ENCODE assay signal across 1 cellular context in the genomic region with DNA sequence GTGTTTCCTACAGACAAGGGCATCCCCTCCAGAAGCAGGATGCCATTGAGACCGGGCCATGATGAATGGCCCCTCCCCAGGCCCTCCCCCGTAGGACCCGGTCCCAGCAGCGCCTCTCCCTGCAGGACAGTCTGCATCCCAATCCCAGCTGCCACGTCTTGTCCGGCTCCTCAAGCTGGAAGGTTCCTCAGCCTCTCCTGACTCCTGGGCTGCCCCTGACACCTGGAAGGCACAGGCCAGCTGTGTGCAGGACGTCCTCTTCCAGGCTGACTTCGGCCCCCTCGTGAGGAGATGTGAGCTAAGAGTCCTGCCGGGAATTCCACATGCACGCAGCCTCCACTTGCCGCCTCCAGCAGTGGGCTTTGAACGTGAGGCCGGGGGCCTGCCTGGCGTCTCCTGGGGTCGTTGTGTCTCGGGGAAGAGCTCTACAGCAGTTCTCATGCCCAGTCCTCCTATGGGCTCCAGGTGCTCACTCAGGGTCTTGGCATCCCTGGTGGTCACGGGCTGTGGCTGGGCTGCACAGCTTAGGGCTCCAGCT.
TF ChIP-seq lines count a peak whose summit lies in the region.

No MANE protein-coding gene starts in this region.

TF ChIP-seq in HepG2, 621 proteins besides CTCF, POLR2A, EP300 and RAD21 (continued from another document):
- TF ChIP-seq AGO2 (optimal IDR thresholded peaks at IDR 0.05; ENCODE audit: low read depth, low read length) (peak; percentile 83), ZNF253 (CRISPR knock-in tag; IDR thresholded peaks at IDR 0.05; ENCODE audit: borderline replicate concordance) (no peak), ZBTB42 (CRISPR knock-in tag; IDR thresholded peaks at IDR 0.05) (no peak)
- TF ChIP-seq, protein P1, sequence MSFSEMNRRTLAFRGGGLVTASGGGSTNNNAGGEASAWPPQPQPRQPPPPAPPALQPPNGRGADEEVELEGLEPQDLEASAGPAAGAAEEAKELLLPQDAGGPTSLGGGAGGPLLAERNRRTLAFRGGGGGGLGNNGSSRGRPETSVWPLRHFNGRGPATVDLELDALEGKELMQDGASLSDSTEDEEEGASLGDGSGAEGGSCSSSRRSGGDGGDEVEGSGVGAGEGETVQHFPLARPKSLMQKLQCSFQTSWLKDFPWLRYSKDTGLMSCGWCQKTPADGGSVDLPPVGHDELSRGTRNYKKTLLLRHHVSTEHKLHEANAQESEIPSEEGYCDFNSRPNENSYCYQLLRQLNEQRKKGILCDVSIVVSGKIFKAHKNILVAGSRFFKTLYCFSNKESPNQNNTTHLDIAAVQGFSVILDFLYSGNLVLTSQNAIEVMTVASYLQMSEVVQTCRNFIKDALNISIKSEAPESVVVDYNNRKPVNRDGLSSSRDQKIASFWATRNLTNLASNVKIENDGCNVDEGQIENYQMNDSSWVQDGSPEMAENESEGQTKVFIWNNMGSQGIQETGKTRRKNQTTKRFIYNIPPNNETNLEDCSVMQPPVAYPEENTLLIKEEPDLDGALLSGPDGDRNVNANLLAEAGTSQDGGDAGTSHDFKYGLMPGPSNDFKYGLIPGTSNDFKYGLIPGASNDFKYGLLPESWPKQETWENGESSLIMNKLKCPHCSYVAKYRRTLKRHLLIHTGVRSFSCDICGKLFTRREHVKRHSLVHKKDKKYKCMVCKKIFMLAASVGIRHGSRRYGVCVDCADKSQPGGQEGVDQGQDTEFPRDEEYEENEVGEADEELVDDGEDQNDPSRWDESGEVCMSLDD (CRISPR knock-in tag; IDR thresholded peaks at IDR 0.05; ENCODE audit: borderline replicate concordance): no peak
